Comparison of ENCODE assay signal across 8 cellular contexts in genomic region chr4:139666735-139667266, GRCh38. TPM values are rescaled to one million over a fixed set of nuclear protein-coding genes. Genes with fewer than 3 reads are reported as not detected.
DNase-seq lines count a peak whose midpoint lies in the region; ATAC-seq and FAIRE-seq lines count a peak whose summit lies in the region.

No MANE protein-coding gene starts in this region.

- H3K4me3 ChIP-seq in ACC112 (ENCODE audit: low read depth, low read length): peak overlapping the region; percentile 78

- intact Hi-C loops in left ventricle myocardium superior (cut with micrococcal nuclease): no loop called here

- H3K27me3 Mint-ChIP-seq in activated naive CD8-positive, alpha-beta T cell treated with anti-CD3 and anti-CD28 coated beads, Interleukin-2, amount 10 ng/mL, durations not matched to agents 7 days and 5 days: peaks cover 5% of the 10 kb centered on the region

- H3K36me3 Mint-ChIP-seq in activated naive CD8-positive, alpha-beta T cell treated with anti-CD3 and anti-CD28 coated beads, Interleukin-2, amount 10 ng/mL, durations not matched to agents 7 days and 5 days: peaks cover 4% of the 10 kb centered on the region

- H3K79me2 ChIP-seq in ACC112 (ENCODE audit: control insufficient read depth, insufficient read depth, low read length, unreplicated experiment): no peaks in the 10 kb centered on the region

- peak; percentile 48 for ATAC-seq in GM19395 (IDR thresholded peaks at IDR 0.05; ENCODE audit: unreplicated experiment)
- ATAC-seq in activated naive CD8-positive, alpha-beta T cell treated with anti-CD3 and anti-CD28 coated beads, Interleukin-2, amount 10 ng/mL, durations not matched to agents 7 days and 5 days (ENCODE audit: low read depth): peak; percentile 59
- peak; percentile 69 for ATAC-seq in left ventricle myocardium superior
- no peak for ATAC-seq in HG02763 (IDR thresholded peaks at IDR 0.05; ENCODE audit: unreplicated experiment)

- POLR2A ChIA-PET in activated naive CD8-positive, alpha-beta T cell treated with anti-CD3 and anti-CD28 coated beads, Interleukin-2, amount 10 ng/mL, durations not matched to agents 7 days and 5 days (lab: Charles Lee): interaction anchor here (0.8 to 1.2 kb wide), 3 partner anchors 9 to 577 kb away, joined by 3 to 5 read pairs (median 3); no protein-coding TSS in a partner anchor

- H3K4me1 ChIP-seq in ACC112 (ENCODE audit: control insufficient read depth, insufficient read depth, low read length, unreplicated experiment): peaks cover 5% of the 10 kb centered on the region

- H3K9me3 Mint-ChIP-seq in activated naive CD8-positive, alpha-beta T cell treated with anti-CD3 and anti-CD28 coated beads, Interleukin-2, amount 10 ng/mL, durations not matched to agents 7 days and 5 days: no peaks in the 10 kb centered on the region

- peak overlapping the region; percentile 95 for H3K27ac Mint-ChIP-seq in activated naive CD8-positive, alpha-beta T cell treated with anti-CD3 and anti-CD28 coated beads, Interleukin-2, amount 10 ng/mL, durations not matched to agents 7 days and 5 days

- peak overlapping the region; percentile 91 for H2AFZ ChIP-seq in ACC112 (ENCODE audit: low read length, unreplicated experiment)

- peak; percentile 0 for DNase-seq in NCI-H2171 (lab: John Stamatoyannopoulos, UW)
- no peak for DNase-seq in activated naive CD8-positive, alpha-beta T cell treated with anti-CD3 and anti-CD28 coated beads, Interleukin-2, amount 10 ng/mL, durations not matched to agents 7 days and 5 days
- DNase-seq in left ventricle myocardium superior: peak; percentile 48
- DNase-seq in retina: peak; percentile 49
- no peak for DNase-seq in RCC 7860 (ENCODE audit: low spot score)

- H3K27me3 ChIP-seq in ACC112 (ENCODE audit: insufficient read depth, low read length): no peaks in the 10 kb centered on the region

- no peak for FAIRE-seq in RCC 7860 (lab: Jason Lieb, UNC)

- H3K36me3 ChIP-seq in ACC112 (ENCODE audit: insufficient read depth, low read length): no peaks in the 10 kb centered on the region

- H3K4me1 Mint-ChIP-seq in activated naive CD8-positive, alpha-beta T cell treated with anti-CD3 and anti-CD28 coated beads, Interleukin-2, amount 10 ng/mL, durations not matched to agents 7 days and 5 days: peaks cover 24% of the 10 kb centered on the region

- peak overlapping the region; percentile 48; the same call in 1 of the 2 replicates for H3K27ac ChIP-seq in ACC112 (ENCODE audit: low read depth, low read length)

- peak overlapping the region; percentile 98 for H3K4me3 Mint-ChIP-seq in activated naive CD8-positive, alpha-beta T cell treated with anti-CD3 and anti-CD28 coated beads, Interleukin-2, amount 10 ng/mL, durations not matched to agents 7 days and 5 days

RNA-seq across cellular contexts. Expression of gene MGST2, which starts 1.2 kb away (rescaled TPM):
- total RNA-seq in activated naive CD8-positive, alpha-beta T cell treated with anti-CD3 and anti-CD28 coated beads, Interleukin-2, amount 10 ng/mL, durations not matched to agents 7 days and 5 days: 10 to 100 TPM; 10.8 to 11.0 TPM
- 112 TPM for total RNA-seq in left ventricle myocardium superior

Comparison
In these comparisons a context has a peak if more than half of its experiments do, and no peak if none do; other contexts are left out.
1. DNase-seq: peak in NCI-H2171 (single experiment), left ventricle myocardium superior (single experiment) and retina (single experiment); none in activated naive CD8-positive, alpha-beta T cell treated with anti-CD3 and anti-CD28 coated beads, Interleukin-2, amount 10 ng/mL, durations not matched to agents 7 days and 5 days (single experiment) and RCC 7860 (single experiment).